In genomic region chr3:9810846-9811245, GRCh38 we compare ENCODE assay signal across 8 cellular contexts. TPM values are rescaled to one million over a fixed set of nuclear protein-coding genes. Genes with fewer than 3 reads are reported as not detected.
DNase-seq lines count a peak whose midpoint lies in the region; ATAC-seq and TF ChIP-seq lines count a peak whose summit lies in the region.

No MANE protein-coding gene starts in this region.

- H3K27ac ChIP-seq in neural progenitor cell, result no peak overlapping the region

- TF ChIP-seq CTCF in AG10803 (conservative IDR thresholded peaks at IDR 0.05; ENCODE audit: low read length) (no peak), endothelial cell (IDR thresholded peaks at IDR 0.05; ENCODE audit: unreplicated experiment) (no peak), neural progenitor cell (IDR thresholded peaks at IDR 0.05) (no peak)

- no peaks in the 10 kb centered on the region for H3K79me2 ChIP-seq in neural progenitor cell (ENCODE audit: low read depth)

- H3K9ac ChIP-seq in NT2/D1 (ENCODE audit: insufficient read length, low read depth) (peak overlapping the region; percentile 84), neural progenitor cell (no peak overlapping the region)

- ATAC-seq in HG03432 (IDR thresholded peaks at IDR 0.05; ENCODE audit: unreplicated experiment) (no peak), GM18517 (IDR thresholded peaks at IDR 0.05; ENCODE audit: unreplicated experiment) (no peak)

- no peak overlapping the region for H2AFZ ChIP-seq in neural progenitor cell (replicated peaks)

- H3K4me2 ChIP-seq in neural progenitor cell, result peak overlapping the region; percentile 90

- H3K27me3 Mint-ChIP-seq in endothelial cell (ENCODE audit: unreplicated experiment), result peaks cover 13% of the 10 kb centered on the region
- peaks cover under 1% of the 10 kb centered on the region for H3K27me3 Mint-ChIP-seq in neural progenitor cell (ENCODE audit: insufficient read depth, low read depth)

- H3K36me3 ChIP-seq in NT2/D1 (ENCODE audit: insufficient read depth, insufficient read length, low read length) (peaks cover 28% of the 10 kb centered on the region), neural progenitor cell (no peaks in the 10 kb centered on the region)

- peaks cover 19% of the 10 kb centered on the region for H3K36me3 Mint-ChIP-seq in endothelial cell (ENCODE audit: low read depth, unreplicated experiment)
- peaks cover 5% of the 10 kb centered on the region for H3K36me3 Mint-ChIP-seq in neural progenitor cell

- H3K27me3 ChIP-seq in NT2/D1 (ENCODE audit: insufficient read depth, insufficient read length) (peaks cover 17% of the 10 kb centered on the region), neural progenitor cell (peaks cover 14% of the 10 kb centered on the region)

- H3K4me1 Mint-ChIP-seq in endothelial cell (ENCODE audit: unreplicated experiment) (peaks cover 21% of the 10 kb centered on the region), neural progenitor cell (peaks cover 30% of the 10 kb centered on the region)

- H3K4me3 ChIP-seq in AG10803 (ENCODE audit: low read length), result peak overlapping the region; percentile 69
- no peak overlapping the region for H3K4me3 ChIP-seq in NT2/D1 (ENCODE audit: insufficient read length, low read depth)
- peak overlapping the region; percentile 69 for H3K4me3 ChIP-seq in neural progenitor cell

- H3K4me3 Mint-ChIP-seq in endothelial cell (ENCODE audit: unreplicated experiment) (peak overlapping the region; percentile 72), neural progenitor cell (peak overlapping the region; percentile 71)

- no peaks in the 10 kb centered on the region for H3K9me3 Mint-ChIP-seq in endothelial cell (ENCODE audit: unreplicated experiment)
- no peaks in the 10 kb centered on the region for H3K9me3 Mint-ChIP-seq in neural progenitor cell

- H4K20me1 ChIP-seq in neural progenitor cell (ENCODE audit: low read depth), result no peaks in the 10 kb centered on the region

- H3K9me3 ChIP-seq in NT2/D1 (ENCODE audit: insufficient read depth, low read length), result no peaks in the 10 kb centered on the region
- H3K9me3 ChIP-seq in neural progenitor cell (ENCODE audit: low read depth), result no peaks in the 10 kb centered on the region

- H3F3A ChIP-seq in neural progenitor cell (ENCODE audit: low read depth), result peaks cover 38% of the 10 kb centered on the region

- H3K27ac Mint-ChIP-seq in endothelial cell (ENCODE audit: unreplicated experiment), result peak overlapping the region; percentile 11
- peak overlapping the region; percentile 85 for H3K27ac Mint-ChIP-seq in neural progenitor cell

- H3K4me1 ChIP-seq in NT2/D1 (ENCODE audit: insufficient read depth, insufficient read length) (peaks cover 6% of the 10 kb centered on the region), neural progenitor cell (peaks cover 35% of the 10 kb centered on the region)

- DNase-seq in AG10803 (ENCODE audit: low read depth) (peak; percentile 20), NT2/D1 (ENCODE audit: low read depth, low spot score) (no peak), endothelial cell (ENCODE audit: low spot score) (no peak), neural progenitor cell (ENCODE audit: low spot score) (no peak), OCI-M1 (lab: John Stamatoyannopoulos, UW) (no peak), pons (ENCODE audit: low spot score) (no peak)

RNA-seq across cellular contexts. Expression of gene TTLL3, which starts 0.8 kb away (rescaled TPM):
- total RNA-seq in endothelial cell (ENCODE audit: unreplicated experiment), result 34.4 TPM
- 15.0 and 36.1 TPM in 2 replicates for total RNA-seq in neural progenitor cell (ENCODE audit: low replicate concordance)

RNA-seq across cellular contexts. Expression of gene ARPC4, which starts 18.0 kb away (rescaled TPM):
- total RNA-seq in endothelial cell (ENCODE audit: unreplicated experiment), result 203 TPM
- 126 and 146 TPM in 2 replicates for total RNA-seq in neural progenitor cell (ENCODE audit: low replicate concordance)

RNA-seq across cellular contexts. Expression of gene TADA3, which starts 18.6 kb away (rescaled TPM):
- 35.4 TPM for total RNA-seq in endothelial cell (ENCODE audit: unreplicated experiment)
- total RNA-seq in neural progenitor cell (ENCODE audit: low replicate concordance), result 50.8 and 86.3 TPM in 2 replicates

RNA-seq across cellular contexts. Expression of gene RPUSD3, which starts 33.0 kb away (rescaled TPM):
- total RNA-seq in endothelial cell (ENCODE audit: unreplicated experiment) (43.5 TPM), neural progenitor cell (ENCODE audit: low replicate concordance) (30.5 and 50.2 TPM in 2 replicates)

RNA-seq across cellular contexts. Expression of gene CAMK1, which starts 41.1 kb away (rescaled TPM):
- total RNA-seq in endothelial cell (ENCODE audit: unreplicated experiment), result 6.0 TPM
- 24.9 and 32.4 TPM in 2 replicates for total RNA-seq in neural progenitor cell (ENCODE audit: low replicate concordance)
